8 cellular contexts compared by ENCODE assay signal in genomic region chr10:88990528-88991160, GRCh38. TPM values are rescaled to one million over a fixed set of nuclear protein-coding genes. Genes with fewer than 3 reads are reported as not detected.
DNase-seq lines count a peak whose midpoint lies in the region; ATAC-seq and TF ChIP-seq lines count a peak whose summit lies in the region.

FAS (plus strand) TSS chr10:88990798; CDS start chr10:88990877, 79 bp downstream.

- H3K27ac ChIP-seq in RWPE1 (peak within 1 kb of the TSS; percentile 100), gastroesophageal sphincter (peak within 1 kb of the TSS; percentile 79 to 97 (median 96)), osteoblast (ENCODE audit: low read depth, low read length) (peak within 1 kb of the TSS; percentile 84), thymus (ENCODE audit: low read depth) (peak within 1 kb of the TSS; percentile 79)

- peak within 1 kb of the TSS; percentile 81 for H3K4me2 ChIP-seq in osteoblast (ENCODE audit: insufficient read depth, low read length)

- peak; percentile 74 for ATAC-seq in GM19023 (IDR thresholded peaks at IDR 0.05; ENCODE audit: unreplicated experiment)
- peak; percentile 63 for ATAC-seq in HG03175 (IDR thresholded peaks at IDR 0.05; ENCODE audit: unreplicated experiment)
- peak; percentile 80 for ATAC-seq in gastroesophageal sphincter

- peak; percentile 38 to 53 for TF ChIP-seq POLR2A in gastroesophageal sphincter (IDR thresholded peaks at IDR 0.05)

- H3K9me3 ChIP-seq in gastroesophageal sphincter (no peaks in the 10 kb centered on the region), osteoblast (ENCODE audit: low read depth, low read length) (no peaks in the 10 kb centered on the region), thymus (ENCODE audit: control insufficient read depth) (no peaks in the 10 kb centered on the region)

- no CpG with 5 or more reads among the region's 46 CpGs for WGBS in gastroesophageal sphincter (ENCODE audit: low coverage in 1 of 2), 2 donors
- under 1% methylated on average over 46 of the region's 46 CpGs for WGBS in thymus

- H3K27me3 ChIP-seq in gastroesophageal sphincter (no peaks in the 10 kb centered on the region), osteoblast (ENCODE audit: insufficient read depth, low read length) (no peaks in the 10 kb centered on the region), thymus (ENCODE audit: control insufficient read depth, insufficient read depth) (no peaks in the 10 kb centered on the region)

- H3K36me3 ChIP-seq in gastroesophageal sphincter (no peaks in the 10 kb centered on the region), osteoblast (ENCODE audit: insufficient read depth, low read length) (no peaks in the 10 kb centered on the region), thymus (ENCODE audit: control insufficient read depth, insufficient read depth) (no peaks in the 10 kb centered on the region)

- H4K20me1 ChIP-seq in osteoblast (ENCODE audit: insufficient read depth, low read length), result no peaks in the 10 kb centered on the region

- H2AFZ ChIP-seq in osteoblast (ENCODE audit: low read length), result peak within 1 kb of the TSS; percentile 90

- CTCF ChIA-PET in RWPE1 (lab: Yijun Ruan, JAX), result interaction anchor here (0.5 to 2.5 kb wide), 7 partner anchors 39 to 1129 kb away, joined by 3 to 11 read pairs (median 4); no protein-coding TSS in a partner anchor

- POLR2A ChIA-PET in RWPE1 (lab: Yijun Ruan, JAX; ENCODE audit: low non-redundant PET), result interaction anchor here (1.1 kb wide), 1 partner anchor 58 kb away, joined by 3 read pairs; no protein-coding TSS in a partner anchor

- no peak for TF ChIP-seq EP300 in gastroesophageal sphincter (IDR thresholded peaks at IDR 0.05)

- DNase-seq in AG09309 (ENCODE audit: low read depth) (no peak), RWPE1 (ENCODE audit: low spot score) (peak; percentile 89), osteoblast (ENCODE audit: insufficient read length, low spot score, missing footprints) (peak; percentile 90)
- DNase-seq in activated gamma-delta T cell treated with anti-CD3 and anti-CD28 coated beads, Interleukin-2, amount 50 U/mL, for 16 hours (ENCODE audit: low read depth), result peak; percentile 71

- H3K79me2 ChIP-seq in osteoblast (ENCODE audit: insufficient read depth, low read length), result peaks cover 55% of the 10 kb centered on the region

- TF ChIP-seq CTCF in AG09309 (IDR thresholded peaks at IDR 0.05; ENCODE audit: control insufficient read depth, insufficient read depth, low read depth, low read length, missing control alignments) (no peak), RWPE1 (conservative IDR thresholded peaks at IDR 0.05; ENCODE audit: low read depth) (no peak), gastroesophageal sphincter (IDR thresholded peaks at IDR 0.05) (no peak), osteoblast (IDR thresholded peaks at IDR 0.05; ENCODE audit: extremely low read depth, low read depth, low read length) (no peak)

- H3K4me3 ChIP-seq in AG09309 (ENCODE audit: control insufficient read depth, low read depth, low read length) (peak within 1 kb of the TSS; percentile 92), gastroesophageal sphincter (peak within 1 kb of the TSS; percentile 72 to 79), osteoblast (ENCODE audit: insufficient read depth, low read length) (peak within 1 kb of the TSS; percentile 90), thymus (ENCODE audit: low read length) (peak within 1 kb of the TSS; percentile 83)

- H3K4me1 ChIP-seq in gastroesophageal sphincter, result peaks cover 4 to 82% (median 18%) of the 10 kb centered on the region in 3 donors
- H3K4me1 ChIP-seq in osteoblast (ENCODE audit: insufficient read depth, low read length), result peaks cover 38% of the 10 kb centered on the region
- peaks cover 6% of the 10 kb centered on the region for H3K4me1 ChIP-seq in thymus (ENCODE audit: control insufficient read depth, insufficient read depth, low read length)

RNA-seq across cellular contexts. Expression of gene FAS, which starts in this region (rescaled TPM):
- total RNA-seq in gastroesophageal sphincter (10 to 100 TPM; 15.0 to 27.5 (median 19.6) TPM), osteoblast (49.6 and 62.5 TPM in 2 replicates)
- 31.6 TPM for polyA plus RNA-seq in thymus
